29 cellular contexts compared by ENCODE assay signal in genomic region chr14:93901813-93902212, GRCh38. TPM values are rescaled to one million over a fixed set of nuclear protein-coding genes. Genes with fewer than 3 reads are reported as not detected.
DNase-seq lines count a peak whose midpoint lies in the region; ATAC-seq, FAIRE-seq and TF ChIP-seq lines count a peak whose summit lies in the region.
"Had no signal": no experiment of that assay in that cellular context is flagged by ENCODE, and none has a peak within 500 bp of the region (broad histone marks: within the 10 kb centered on the region; RNA-seq: fewer than 3 reads in every experiment).

No MANE protein-coding gene starts in this region.

- no peaks in the 10 kb centered on the region for H3K9me3 ChIP-seq in HepG2 (ENCODE audit: low read length)
- no peaks in the 10 kb centered on the region for H3K9me3 ChIP-seq in prostate gland
- no peaks in the 10 kb centered on the region for H3K9me3 ChIP-seq in effector memory CD4-positive, alpha-beta T cell (ENCODE audit: control insufficient read depth, low read length)

- TF ChIP-seq EP300 in HepG2 (IDR thresholded peaks at IDR 0.05; ENCODE audit: low read depth in 2 of 2, low read length in 2 of 2): no peak
- no peak for TF ChIP-seq EP300 in HepG2 (CRISPR knock-in tag; IDR thresholded peaks at IDR 0.05; ENCODE audit: borderline replicate concordance)

- H3K27ac ChIP-seq in C4-2B (peak overlapping the region; percentile 14; the same call in 1 of the 2 replicates), HepG2 (ENCODE audit: extremely low read length, insufficient read depth, low read length) (no peak overlapping the region), prostate gland (peak overlapping the region in 1 of 2 donors; percentile 73)
- H3K27ac ChIP-seq in effector memory CD4-positive, alpha-beta T cell (ENCODE audit: insufficient read depth, low read length, poor library complexity, severe bottlenecking): no peak overlapping the region
- H3K27ac ChIP-seq: RWPE1 had no signal

- H3K4me1 ChIP-seq in HepG2 (ENCODE audit: insufficient read depth, low read length) (peaks cover 98% of the 10 kb centered on the region), prostate gland (replicated peaks) (no peaks in the 10 kb centered on the region)
- no peaks in the 10 kb centered on the region for H3K4me1 ChIP-seq in effector memory CD4-positive, alpha-beta T cell (ENCODE audit: control insufficient read depth, insufficient read depth, low read length, poor library complexity, severe bottlenecking)

- BruUV-seq in HepG2 (replicated peaks; lab: Mats Ljungman, UMichigan): no TSS peak

- in situ Hi-C loops in HepG2 (cut with HindIII; ENCODE audit: extremely low pct_ligation_motif_present, low pct_unique_long_range_greater_than_20kb): no loop called here

- H3K79me2 ChIP-seq in HepG2 (ENCODE audit: insufficient read depth, low read length): no peaks in the 10 kb centered on the region

- TF ChIP-seq POLR2A in HepG2 (IDR thresholded peaks at IDR 0.05; ENCODE audit: insufficient read depth in 1 of 2, low read depth in 2 of 2, low read length in 2 of 2) (no peak), prostate gland (IDR thresholded peaks at IDR 0.05) (no peak)

- peak; percentile 4 for DNase-seq in OCI-M1 (lab: John Stamatoyannopoulos, UW)
- no peak for DNase-seq in HepG2 (ENCODE audit: low spot score)
- DNase-seq in prostate gland (ENCODE audit: low spot score): peak; percentile 22
- DNase-seq in effector memory CD4-positive, alpha-beta T cell: no peak
- DNase-seq in COR-L47 (lab: John Stamatoyannopoulos, UW): no peak
- DNase-seq: 8988T; CD4-positive, CD25-positive, alpha-beta regulatory T cell; H9; IMR-90; KG1; MM.1S; NCI-H1092; NCI-H1417 treated with DMSO at 0.1 percent for 48 hours; NCI-H1694 treated with DMSO at 0.1 percent for 48 hours; NCI-H2081; NCI-H226; NCI-H510A; NCI-H69; SHP77 had no signal

- TF ChIP-seq RAD21 in HepG2 (CRISPR knock-in tag; IDR thresholded peaks at IDR 0.05): no peak

- H3K36me3 ChIP-seq in HepG2 (replicated peaks in 1 of 2; ENCODE audit: control insufficient read depth in 1 of 2, insufficient read depth in 2 of 2, low read length in 2 of 2) (no peaks in the 10 kb centered on the region), prostate gland (no peaks in the 10 kb centered on the region)
- H3K36me3 ChIP-seq in effector memory CD4-positive, alpha-beta T cell (ENCODE audit: control insufficient read depth, insufficient read depth, low read length): no peaks in the 10 kb centered on the region

- WGBS in HepG2 (ENCODE audit: low lambda C conversion rate): 23% methylated on average over 6 of the region's 6 CpGs
- 26% methylated on average over 6 of the region's 6 CpGs for WGBS in prostate gland

- ATAC-seq in HepG2: no peak
- no peak for ATAC-seq in HG03571 (IDR thresholded peaks at IDR 0.05; ENCODE audit: unreplicated experiment)
- ATAC-seq in HG02763 (IDR thresholded peaks at IDR 0.05; ENCODE audit: unreplicated experiment): no peak
- ATAC-seq: GM12878, GM23338, Panc1 had no signal

- POLR2A ChIA-PET in HepG2 (lab: Yijun Ruan, JAX): no interaction called here

- H3K4me3 ChIP-seq in HepG2 (replicated peaks in 1 of 3; ENCODE audit: insufficient read depth in 1 of 3, low read depth in 2 of 3, low read length in 3 of 3) (no peak overlapping the region), prostate gland (no peak overlapping the region)
- H3K4me3 ChIP-seq in effector memory CD4-positive, alpha-beta T cell (ENCODE audit: insufficient read depth, low read depth, low read length, poor library complexity, severe bottlenecking): no peak overlapping the region
- H3K4me3 ChIP-seq: GM12878, GM23338 had no signal

- TF ChIP-seq CTCF in C4-2B (conservative IDR thresholded peaks at IDR 0.05) (no peak), HepG2 (CRISPR knock-in tag; IDR thresholded peaks at IDR 0.05) (no peak), prostate gland (IDR thresholded peaks at IDR 0.05) (no peak)

- intact Hi-C loops in HepG2 (cut with micrococcal nuclease; ENCODE audit: unreplicated experiment): no loop called here
- intact Hi-C loops in prostate gland (cut with DNase I): no loop called here

- H3K4me2 ChIP-seq in HepG2 (ENCODE audit: low read depth, low read length): no peak overlapping the region
- H3K4me2 ChIP-seq: GM23338 had no signal

- H3K27me3 ChIP-seq in HepG2 (ENCODE audit: control insufficient read depth in 1 of 2, insufficient read depth in 2 of 2, low read length in 2 of 2) (0 out of 5 replicates have a peak, but pooled peaks cover 1 to 2% of the 10 kb centered on the region in 2 experiments), prostate gland (replicated peaks; ENCODE audit: insufficient read depth) (no peaks in the 10 kb centered on the region)
- no peaks in the 10 kb centered on the region for H3K27me3 ChIP-seq in effector memory CD4-positive, alpha-beta T cell (replicated peaks; ENCODE audit: control insufficient read depth, insufficient read depth, low read length, poor library complexity, severe bottlenecking)

- no peaks in the 10 kb centered on the region for H4K20me1 ChIP-seq in HepG2 (ENCODE audit: insufficient read depth, low read length)

- no peak overlapping the region for H3K9ac ChIP-seq in HepG2 (ENCODE audit: insufficient read depth, low read depth, low read length)

- no peak for FAIRE-seq in HepG2 (lab: Jason Lieb, UNC)
- FAIRE-seq: G401.6, GM12878 had no signal

- no peak overlapping the region for H2AFZ ChIP-seq in HepG2 (ENCODE audit: low read length)
- H2AFZ ChIP-seq: GM23338 had no signal

- CTCF ChIA-PET in HepG2 (lab: Yijun Ruan, JAX; ENCODE audit: low intra/inter-chr PET ratio, low total read pairs): no interaction called here

TF ChIP-seq in HepG2, 621 proteins besides CTCF, POLR2A, EP300 and RAD21 (continues in another document):
- TF ChIP-seq, protein P1, sequence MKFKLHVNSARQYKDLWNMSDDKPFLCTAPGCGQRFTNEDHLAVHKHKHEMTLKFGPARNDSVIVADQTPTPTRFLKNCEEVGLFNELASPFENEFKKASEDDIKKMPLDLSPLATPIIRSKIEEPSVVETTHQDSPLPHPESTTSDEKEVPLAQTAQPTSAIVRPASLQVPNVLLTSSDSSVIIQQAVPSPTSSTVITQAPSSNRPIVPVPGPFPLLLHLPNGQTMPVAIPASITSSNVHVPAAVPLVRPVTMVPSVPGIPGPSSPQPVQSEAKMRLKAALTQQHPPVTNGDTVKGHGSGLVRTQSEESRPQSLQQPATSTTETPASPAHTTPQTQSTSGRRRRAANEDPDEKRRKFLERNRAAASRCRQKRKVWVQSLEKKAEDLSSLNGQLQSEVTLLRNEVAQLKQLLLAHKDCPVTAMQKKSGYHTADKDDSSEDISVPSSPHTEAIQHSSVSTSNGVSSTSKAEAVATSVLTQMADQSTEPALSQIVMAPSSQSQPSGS (CRISPR knock-in tag; IDR thresholded peaks at IDR 0.05): no peak
- TF ChIP-seq ZSCAN20 (CRISPR knock-in tag; IDR thresholded peaks at IDR 0.05; ENCODE audit: borderline replicate concordance) (no peak), CEBPG (CRISPR knock-in tag; IDR thresholded peaks at IDR 0.05) (peak; percentile 24; the same call in 1 of the 2 replicates), ZNF10 (CRISPR knock-in tag; IDR thresholded peaks at IDR 0.05; ENCODE audit: borderline replicate concordance, low read depth) (no peak), ZNF607 (CRISPR knock-in tag; IDR thresholded peaks at IDR 0.05; ENCODE audit: borderline replicate concordance) (no peak), FOXA3 (CRISPR knock-in tag; IDR thresholded peaks at IDR 0.05) (0 out of 2 replicates have a peak, but pooled peaks have one; percentile 12), SOX13 (IDR thresholded peaks at IDR 0.05) (no peak), SOX13 (CRISPR knock-in tag; conservative IDR thresholded peaks at IDR 0.05 in 1 of 2, IDR thresholded peaks at IDR 0.05 in 1 of 2) (peak in 1 of 2 experiments; percentile 7; a peak in 1 of 4 replicates), HOXA9 (CRISPR knock-in tag; IDR thresholded peaks at IDR 0.05; ENCODE audit: borderline replicate concordance) (no peak), ZNF572 (CRISPR knock-in tag; IDR thresholded peaks at IDR 0.05) (no peak)

RNA-seq across cellular contexts. Expression of gene FAM181A, which starts 25.3 kb away (rescaled TPM):
- total RNA-seq in HepG2 (2016; rRNA removed; fragmentation: Illumina TruSeq; extraction: Trizol) (1.1 and 1.5 TPM in 2 replicates), prostate gland (1 to 10 TPM in 1 of 2 donors, not detected in 1; 3.1 TPM)
- 0.18 and 0.51 TPM in 2 replicates for total RNA-seq in HepG2 (2016; cell fraction: cytosol; rRNA removed; fragmentation: Illumina TruSeq; extraction: Trizol; ENCODE audit: low read depth)
- total RNA-seq in HepG2 (2016; cell fraction: insoluble cytoplasmic fraction; rRNA removed; fragmentation: Illumina TruSeq; extraction: Trizol): 0.95 and 1.2 TPM in 2 replicates
- total RNA-seq in HepG2 (2016; cell fraction: membrane; rRNA removed; fragmentation: Illumina TruSeq; extraction: Trizol): 1.1 and 1.4 TPM in 2 replicates
- total RNA-seq in HepG2 (2016; cell fraction: nucleus; rRNA removed; fragmentation: Illumina TruSeq; extraction: Trizol): 0.38 and 1.1 TPM in 2 replicates
- 0.80 and 1.1 TPM in 2 replicates for polyA plus RNA-seq in HepG2 (2011; rRNA removed)
- 0.47 and 0.89 TPM in 2 replicates for polyA plus RNA-seq in HepG2 (2011; cell fraction: cytosol; rRNA removed)
- 0.45 and 0.61 TPM in 2 replicates for polyA plus RNA-seq in HepG2 (2011; cell fraction: nucleus; rRNA removed)
- 0.69 and 0.97 TPM in 2 replicates for polyA plus RNA-seq in HepG2 (2012)
- 0.54 and 0.60 TPM in 2 replicates for polyA plus RNA-seq in HepG2 (2016; cell fraction: cytosol; fragmentation: Illumina TruSeq; extraction: Trizol; ENCODE audit: low read depth)
- polyA plus RNA-seq in HepG2 (2016; cell fraction: insoluble cytoplasmic fraction; fragmentation: Illumina TruSeq; extraction: Trizol; ENCODE audit: low read depth): 1.4 and 1.8 TPM in 2 replicates
- polyA plus RNA-seq in HepG2 (2016; cell fraction: membrane; fragmentation: Illumina TruSeq; extraction: Trizol; ENCODE audit: low read depth): 0.57 and 0.84 TPM in 2 replicates
- polyA plus RNA-seq in HepG2 (2016; cell fraction: nucleus; fragmentation: Illumina TruSeq; extraction: Trizol; ENCODE audit: insufficient read depth, low read depth): 1.6 and 2.1 TPM in 2 replicates
- polyA minus RNA-seq in HepG2 (2011; rRNA and poly(A)+ RNA removed; ENCODE audit: low replicate concordance): 1.6 TPM in 1 of 2 replicates, not detected in the other
- not detected in 2 replicates for polyA minus RNA-seq in HepG2 (2011; cell fraction: cytosol; rRNA and poly(A)+ RNA removed)
- not detected in 2 replicates for polyA minus RNA-seq in HepG2 (2011; cell fraction: nucleus; rRNA and poly(A)+ RNA removed)
- total RNA-seq: CD4-positive, CD25-positive, alpha-beta regulatory T cell; GM12878; GM23338; H9; IMR-90; SK-MEL-5 had no signal
- polyA plus RNA-seq: BJ; CD4-positive, CD25-positive, alpha-beta regulatory T cell; GM12878; GM23338; IMR-90 had no signal

Comparison
In these comparisons a context has a peak if more than half of its experiments do, and no peak if none do; other contexts are left out.
1. DNase-seq: peak in OCI-M1 (single experiment) and prostate gland (single experiment); none in HepG2 (single experiment), effector memory CD4-positive, alpha-beta T cell (0 of 3) and COR-L47 (single experiment).